In the genomic region with DNA sequence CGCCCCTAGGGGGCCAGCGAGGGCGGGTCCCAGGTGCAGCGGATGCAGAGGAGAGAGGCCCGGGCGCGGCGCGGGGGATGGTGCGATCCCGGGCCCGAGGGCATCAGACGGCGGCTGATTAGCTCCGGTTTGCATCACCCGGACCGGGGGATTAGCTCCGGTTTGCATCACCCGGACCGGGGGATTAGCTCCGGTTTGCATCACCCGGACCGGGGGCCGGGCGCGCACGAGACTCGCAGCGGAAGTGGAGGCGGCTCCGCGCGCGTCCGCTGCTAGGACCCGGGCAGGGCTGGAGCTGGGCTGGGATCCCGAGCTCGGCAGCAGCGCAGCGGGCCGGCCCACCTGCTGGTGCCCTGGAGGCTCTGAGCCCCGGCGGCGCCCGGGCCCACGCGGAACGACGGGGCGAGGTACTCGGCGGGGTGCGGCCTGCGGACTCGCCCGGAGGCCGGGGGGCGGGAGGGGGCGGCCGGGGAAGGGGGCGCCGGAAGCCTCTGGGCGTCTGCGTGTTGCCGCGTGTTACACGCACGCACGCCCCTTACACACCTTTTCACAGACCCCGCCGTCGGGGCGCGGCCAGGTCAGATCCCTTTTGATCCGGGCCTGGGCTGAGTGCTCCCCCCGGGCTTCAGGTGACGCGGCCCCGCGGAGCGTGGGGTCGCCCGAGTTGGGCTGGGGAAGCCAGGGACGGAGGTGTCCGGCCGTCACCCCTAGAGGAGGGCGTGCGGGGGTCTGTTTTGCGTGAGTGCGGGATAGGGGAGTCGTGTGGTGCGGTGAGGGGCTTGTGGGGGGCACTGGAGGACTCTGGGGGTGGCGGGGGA, we compare ENCODE assay signal across 8 cellular contexts. TPM values are rescaled to one million over a fixed set of nuclear protein-coding genes. Genes with fewer than 3 reads are reported as not detected.
A peak's percentile ranks its signal among the peaks of the same experiment; 100 is the strongest.
DNase-seq lines count a peak whose midpoint lies in the region; ATAC-seq and TF ChIP-seq lines count a peak whose summit lies in the region.

No MANE protein-coding gene starts in this region.

- TF ChIP-seq POLR2A in prostate gland (IDR thresholded peaks at IDR 0.05), result no peak

- peaks cover 3% of the 10 kb centered on the region for H3K9me3 Mint-ChIP-seq in glutamatergic neuron (ENCODE audit: unreplicated experiment)

- no peaks in the 10 kb centered on the region for H3K36me3 Mint-ChIP-seq in glutamatergic neuron (ENCODE audit: unreplicated experiment)

- H3K27me3 ChIP-seq in RWPE2 (ENCODE audit: insufficient read depth, poor library complexity, severe bottlenecking) (no peaks in the 10 kb centered on the region), prostate gland (replicated peaks; ENCODE audit: insufficient read depth) (no peaks in the 10 kb centered on the region), aorta (ENCODE audit: control insufficient read depth in 1 of 2, insufficient read depth in 2 of 2, low read length in 1 of 2) (no peaks in the 10 kb centered on the region)

- H3K9me3 ChIP-seq in RWPE2 (ENCODE audit: severe bottlenecking) (no peaks in the 10 kb centered on the region), prostate gland (no peaks in the 10 kb centered on the region), aorta (ENCODE audit: control insufficient read depth, low read length) (no peaks in the 10 kb centered on the region)

- intact Hi-C loops in prostate gland (cut with DNase I), result no loop called here
- intact Hi-C loops in aorta (cut with DNase I), result no loop called here

- ATAC-seq in GM19372 (IDR thresholded peaks at IDR 0.05; ENCODE audit: low read depth, unreplicated experiment), result peak; percentile 61
- ATAC-seq in HG03521 (IDR thresholded peaks at IDR 0.05; ENCODE audit: unreplicated experiment), result peak; percentile 46
- peak; percentile 69 for ATAC-seq in RWPE2 (ENCODE audit: low read depth)
- ATAC-seq in aorta (ENCODE audit: low FRiP score), result peak; percentile 28

- H3K4me1 ChIP-seq in RWPE2 (ENCODE audit: insufficient read depth, poor library complexity, severe bottlenecking), result peaks cover 45% of the 10 kb centered on the region
- no peaks in the 10 kb centered on the region for H3K4me1 ChIP-seq in prostate gland (replicated peaks)
- H3K4me1 ChIP-seq in aorta (ENCODE audit: control insufficient read depth in 1 of 2, insufficient read depth in 2 of 2, low read length in 2 of 2), result no peaks in the 10 kb centered on the region

- H3K27ac ChIP-seq in RWPE2 (ENCODE audit: poor library complexity, severe bottlenecking) (peak overlapping the region; percentile 95), prostate gland (peak overlapping the region; percentile 81 to 82), aorta (ENCODE audit: low read depth in 1 of 2, low read length in 2 of 2) (no peak overlapping the region)

- peak overlapping the region; percentile 73 for H3K27ac Mint-ChIP-seq in glutamatergic neuron (ENCODE audit: unreplicated experiment)

- 1% methylated on average over 80 of the region's 93 CpGs for WGBS in prostate gland
- 1% methylated on average over 64 to 93 of the region's 93 CpGs for WGBS in aorta, 2 donors

- DNase-seq in COLO668 (lab: John Stamatoyannopoulos, UW; ENCODE audit: unreplicated experiment), result peak; percentile 86
- peak; percentile 91 for DNase-seq in RWPE2 (ENCODE audit: low spot score)
- DNase-seq in activated gamma-delta T cell treated with anti-CD3 and anti-CD28 coated beads, Interleukin-2, amount 50 U/mL, for 16 hours (ENCODE audit: low read depth), result peak; percentile 32
- peak; percentile 85 for DNase-seq in glutamatergic neuron
- peak; percentile 38 for DNase-seq in prostate gland (ENCODE audit: low spot score)
- DNase-seq in aorta, result peak; percentile 68 to 85

- H3K4me1 Mint-ChIP-seq in glutamatergic neuron (ENCODE audit: low read depth, unreplicated experiment), result peaks cover 2% of the 10 kb centered on the region

- H3K4me3 Mint-ChIP-seq in glutamatergic neuron (ENCODE audit: unreplicated experiment), result peak overlapping the region; percentile 80

- peaks cover 5% of the 10 kb centered on the region for H3K27me3 Mint-ChIP-seq in glutamatergic neuron (ENCODE audit: unreplicated experiment)

- H3K36me3 ChIP-seq in RWPE2 (ENCODE audit: low read depth) (peaks cover 46% of the 10 kb centered on the region), prostate gland (no peaks in the 10 kb centered on the region), aorta (ENCODE audit: control insufficient read depth in 1 of 2, insufficient read depth in 2 of 2, low read length in 1 of 2) (no peaks in the 10 kb centered on the region)

- TF ChIP-seq CTCF in RWPE2 (IDR thresholded peaks at IDR 0.05; ENCODE audit: poor library complexity, severe bottlenecking) (peak; percentile 44), glutamatergic neuron (IDR thresholded peaks at IDR 0.05; ENCODE audit: partially characterized antibody, unreplicated experiment) (no peak), prostate gland (IDR thresholded peaks at IDR 0.05) (no peak)

- H3K4me3 ChIP-seq in RWPE2 (ENCODE audit: severe bottlenecking) (peak overlapping the region; percentile 93), prostate gland (peak overlapping the region; percentile 43 to 78), aorta (ENCODE audit: low read length in 2 of 2) (peak overlapping the region; percentile 28 to 77)

RNA-seq across cellular contexts. Expression of a gene that starts 0.4 kb away (rescaled TPM):
- total RNA-seq in glutamatergic neuron (ENCODE audit: unreplicated experiment) (29.3 TPM), prostate gland (10 to 100 TPM; 11.8 to 22.7 TPM), aorta (1 to 10 TPM; 2.9 to 3.7 TPM)
- 1 to 10 TPM; 2.0 to 3.1 TPM for polyA plus RNA-seq in aorta

RNA-seq across cellular contexts. Expression of a gene that starts 27.1 kb away (rescaled TPM):
- 97.6 TPM for total RNA-seq in glutamatergic neuron (ENCODE audit: unreplicated experiment)
- 100 to 1,000 TPM; 108 to 158 TPM for total RNA-seq in prostate gland
- 10 to 100 TPM; 52.8 to 70.0 TPM for total RNA-seq in aorta
- 100 to 1,000 TPM in 1 of 2 donors, 10 to 100 TPM in 1; 64.1 to 118 TPM for polyA plus RNA-seq in aorta

RNA-seq across cellular contexts. Expression of a gene that starts 34.1 kb away (rescaled TPM):
- total RNA-seq in glutamatergic neuron (ENCODE audit: unreplicated experiment) (89.3 TPM), prostate gland (10 to 100 TPM; 26.3 to 48.3 TPM), aorta (10 to 100 TPM; 31.0 to 38.0 TPM)
- 10 to 100 TPM; 12.0 to 40.6 TPM for polyA plus RNA-seq in aorta

RNA-seq across cellular contexts. Expression of a gene that starts 55.6 kb away (rescaled TPM):
- total RNA-seq in glutamatergic neuron (ENCODE audit: unreplicated experiment) (67.0 TPM), prostate gland (10 to 100 TPM; 10.7 to 21.0 TPM), aorta (10 to 100 TPM in 1 of 2 donors, 1 to 10 TPM in 1; 6.1 to 12.5 TPM)
- 1 to 10 TPM; 1.5 to 4.2 TPM for polyA plus RNA-seq in aorta

Comparison
In these comparisons a context has a peak if more than half of its experiments do, and no peak if none do; other contexts are left out.
1. DNase-seq: peak in every context shown above with its lines; median percentile 91 in RWPE2; 86 in COLO668; 85 in glutamatergic neuron; 76 in aorta; 38 in prostate gland; 32 in activated gamma-delta T cell treated with anti-CD3 and anti-CD28 coated beads, Interleukin-2, amount 50 U/mL, for 16 hours.
2. H3K27ac ChIP-seq: peak in RWPE2 (single experiment) and prostate gland (2 of 2); none in aorta (0 of 2).
3. Peak in every context shown above with its lines, with median percentiles within 50 percentile points of each other: ATAC-seq and H3K4me3 ChIP-seq.